7 cellular contexts compared by ENCODE assay signal in the genomic region with DNA sequence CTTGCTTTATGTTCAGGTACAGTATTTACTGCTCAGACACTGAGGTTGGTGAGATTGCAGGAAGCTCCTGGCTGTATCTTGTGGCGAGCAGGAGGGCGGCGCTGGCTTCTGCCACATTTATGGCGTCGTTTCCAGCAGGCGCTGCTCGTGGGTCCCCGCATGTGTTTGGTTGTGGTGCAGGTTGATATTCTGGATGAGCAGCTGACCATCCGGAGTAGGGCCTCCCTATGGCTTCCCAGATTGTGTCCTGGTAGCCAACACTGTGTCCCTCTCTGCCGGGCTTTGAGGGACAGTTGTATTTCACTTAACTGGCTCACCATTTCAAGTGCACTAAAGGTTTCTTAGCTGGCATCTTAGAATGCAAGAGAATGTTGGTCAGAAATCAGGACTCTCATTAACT.
"Had no signal": no experiment of that assay in that cellular context is flagged by ENCODE, and none has a peak within 500 bp of the region (broad histone marks: within the 10 kb centered on the region; RNA-seq: fewer than 3 reads in every experiment).

No MANE protein-coding gene starts in this region.

- H3K4me1 Mint-ChIP-seq: GM23338, H9 had no signal

- H3K4me3 ChIP-seq: GM23338 had no signal

- H3K27ac Mint-ChIP-seq: GM23338, H9 had no signal

- DNase-seq: H9, HCEC 1CT had no signal

- H3K27me3 Mint-ChIP-seq: IgD-negative memory B cell had no signal

- H3K4me2 ChIP-seq: GM23338 had no signal

- H3K9me3 Mint-ChIP-seq: GM23338, H9 had no signal

- FAIRE-seq: H1, H54, HepG2 had no signal

- H3K4me3 Mint-ChIP-seq: GM23338, H9 had no signal

- H2AFZ ChIP-seq: GM23338 had no signal
